In genomic region chr7:67738145-67738544, GRCh38 we compare ENCODE assay signal across 2 cellular contexts.
A peak's percentile ranks its signal among the peaks of the same experiment; 100 is the strongest.
TF ChIP-seq lines count a peak whose summit lies in the region.

No MANE protein-coding gene starts in this region.

TF ChIP-seq in HepG2, 621 proteins besides CTCF, POLR2A, EP300 and RAD21 (continued from another document):
- TF ChIP-seq USF2 (IDR thresholded peaks at IDR 0.05; ENCODE audit: low read depth, low read length) (peak; percentile 85), USF2 (CRISPR knock-in tag; IDR thresholded peaks at IDR 0.05; ENCODE audit: borderline replicate concordance) (no peak)

TF ChIP-seq in K562, 482 proteins besides CTCF, POLR2A, EP300 and RAD21 (continued from another document):
- TF ChIP-seq ZNF512 (tag; IDR thresholded peaks at IDR 0.05) (no peak), TFE3 (CRISPR knock-in tag; IDR thresholded peaks at IDR 0.05) (peak; percentile 95), ZNF316 (IDR thresholded peaks at IDR 0.05) (no peak), CBFA2T3 (IDR thresholded peaks at IDR 0.05) (no peak), ZNF347 (CRISPR knock-in tag; IDR thresholded peaks at IDR 0.05; ENCODE audit: low read depth) (no peak), STAT6 (CRISPR knock-in tag; IDR thresholded peaks at IDR 0.05) (no peak), SFPQ (IDR thresholded peaks at IDR 0.05; ENCODE audit: low read depth, low read length) (no peak), SNIP1 (IDR thresholded peaks at IDR 0.05; ENCODE audit: low read depth) (no peak), SREBF1 (IDR thresholded peaks at IDR 0.05; ENCODE audit: borderline replicate concordance, low read depth, low read length) (no peak), RBM25 (IDR thresholded peaks at IDR 0.05; ENCODE audit: low read depth, low read length, severe bottlenecking) (no peak), KLF1 (tag; IDR thresholded peaks at IDR 0.05) (no peak), XRCC5 (IDR thresholded peaks at IDR 0.05; ENCODE audit: low read depth, low read length) (no peak), TCF7 (IDR thresholded peaks at IDR 0.05; ENCODE audit: borderline replicate concordance) (no peak), ZNF785 (CRISPR knock-in tag; IDR thresholded peaks at IDR 0.05) (no peak), ZBTB7A (IDR thresholded peaks at IDR 0.05; ENCODE audit: borderline replicate concordance, control insufficient read depth, low read depth, low read length) (no peak), E2F8 (IDR thresholded peaks at IDR 0.05; ENCODE audit: low read depth, partially characterized antibody) (no peak), ELF4 (CRISPR knock-in tag; IDR thresholded peaks at IDR 0.05) (no peak), CHD4 (IDR thresholded peaks at IDR 0.05; ENCODE audit: insufficient read depth, insufficient replicate concordance, low read depth, low read length, poor library complexity, severe bottlenecking) (no peak), MCM7 (IDR thresholded peaks at IDR 0.05) (no peak)
